Comparison of ENCODE assay signal across 1 cellular context in genomic region chr17:81741049-81741593, GRCh38.
TF ChIP-seq lines count a peak whose summit lies in the region.

No MANE protein-coding gene starts in this region.

TF ChIP-seq in K562, 482 proteins besides CTCF, POLR2A, EP300 and RAD21:
- TF ChIP-seq CBFA2T2 (conservative IDR thresholded peaks at IDR 0.05) (peak; percentile 16; the same call in 1 of the 2 replicates), EGR1 (conservative IDR thresholded peaks at IDR 0.05) (0 out of 2 replicates have a peak, but pooled peaks have one; percentile 19), CBFA2T3 (IDR thresholded peaks at IDR 0.05) (peak; percentile 23; the same call in 1 of the 2 replicates), HDGF (IDR thresholded peaks at IDR 0.05) (no peak), STAT6 (CRISPR knock-in tag; IDR thresholded peaks at IDR 0.05) (no peak)
